3 cellular contexts compared by ENCODE assay signal in genomic region chrX:150761819-150762216, GRCh38.
"Had no signal": no experiment of that assay in that cellular context is flagged by ENCODE, and none has a peak within 500 bp of the region (broad histone marks: within the 10 kb centered on the region; RNA-seq: fewer than 3 reads in every experiment).

No MANE protein-coding gene starts in this region.

- H3K4me3 ChIP-seq: GM12878 had no signal

- ATAC-seq: GM12878 had no signal

- DNase-seq: GDM1, GF-D8 had no signal
